Comparison of ENCODE assay signal across 8 cellular contexts in genomic region chr6:43771210-43771857, GRCh38. TPM values are rescaled to one million over a fixed set of nuclear protein-coding genes. Genes with fewer than 3 reads are reported as not detected.
A peak's percentile ranks its signal among the peaks of the same experiment; 100 is the strongest.
DNase-seq lines count a peak whose midpoint lies in the region; ATAC-seq and TF ChIP-seq lines count a peak whose summit lies in the region.

No MANE protein-coding gene starts in this region.

- intact Hi-C loops in CD4-positive, alpha-beta T cell (cut with DNase I, micrococcal nuclease): loop anchor here in 1 of 2 experiments (5.0 kb wide), 1 partner anchor 231 kb away; no protein-coding TSS in a partner anchor
- intact Hi-C loops in upper lobe of right lung (cut with DNase I): no loop called here

- TF ChIP-seq CTCF in CD4-positive, alpha-beta T cell (IDR thresholded peaks at IDR 0.05): no peak
- TF ChIP-seq CTCF in HEK293 (tag by site-specific recombination; IDR thresholded peaks at IDR 0.05) (0 out of 2 replicates have a peak, but pooled peaks have one; percentile 22), glutamatergic neuron (IDR thresholded peaks at IDR 0.05; ENCODE audit: partially characterized antibody, unreplicated experiment) (no peak), osteoblast (IDR thresholded peaks at IDR 0.05; ENCODE audit: extremely low read depth, low read depth, low read length) (no peak), upper lobe of right lung (IDR thresholded peaks at IDR 0.05) (no peak)

- H3K4me1 ChIP-seq in HEK293 (ENCODE audit: control insufficient read depth, insufficient read depth, low read length) (peaks cover 4% of the 10 kb centered on the region), osteoblast (ENCODE audit: insufficient read depth, low read length) (peaks cover 48% of the 10 kb centered on the region), upper lobe of right lung (peaks cover 34% of the 10 kb centered on the region)

- peak; percentile 24 for ATAC-seq in CD4-positive, alpha-beta T cell (ENCODE audit: poor library complexity)
- ATAC-seq in upper lobe of right lung: peak; percentile 41
- no peak for ATAC-seq in GM18868 (IDR thresholded peaks at IDR 0.05; ENCODE audit: unreplicated experiment)

- POLR2A ChIA-PET in CD4-positive, alpha-beta T cell (lab: Charles Lee): no interaction called here
- POLR2A ChIA-PET in HEK293 (lab: Yijun Ruan, JAX): interaction anchor here (0.9 to 4.5 kb wide), 19 partner anchors 11 to 311 kb away, joined by 3 to 40 read pairs (median 8); partner anchors contain the start of genes GTPBP2, POLH and XPO5

- CTCF ChIA-PET in CD4-positive, alpha-beta T cell (lab: Charles Lee): interaction anchor here (1.8 to 3.3 kb wide), 2 partner anchors 104 to 303 kb away, joined by 5 to 20 read pairs; no protein-coding TSS in a partner anchor
- CTCF ChIA-PET in HEK293 (lab: Yijun Ruan, JAX): interaction anchor here (0.6 to 4.6 kb wide), 8 partner anchors 15 to 305 kb away, joined by 3 to 189 read pairs (median 12); no protein-coding TSS in a partner anchor
- CTCF ChIA-PET in activated naive CD4-positive, alpha-beta T cell treated with anti-CD3 and anti-CD28 coated beads, Interleukin-2, amount 10 ng/mL, durations not matched to agents 7 days and 5 days (lab: Charles Lee): interaction anchor here (1.1 to 4.5 kb wide), 7 partner anchors 12 to 308 kb away, joined by 3 to 69 read pairs (median 15); no protein-coding TSS in a partner anchor

- H2AFZ ChIP-seq in osteoblast (ENCODE audit: low read length): no peak overlapping the region

- H3K4me1 Mint-ChIP-seq in CD4-positive, alpha-beta T cell (ENCODE audit: low read depth): peaks cover 29% of the 10 kb centered on the region
- peaks cover 44% of the 10 kb centered on the region for H3K4me1 Mint-ChIP-seq in activated naive CD4-positive, alpha-beta T cell treated with anti-CD3 and anti-CD28 coated beads, Interleukin-2, amount 10 ng/mL, durations not matched to agents 7 days and 5 days
- peaks cover 9% of the 10 kb centered on the region for H3K4me1 Mint-ChIP-seq in glutamatergic neuron (ENCODE audit: low read depth, unreplicated experiment)

- H3K4me3 Mint-ChIP-seq in CD4-positive, alpha-beta T cell: peak overlapping the region; percentile 38
- H3K4me3 Mint-ChIP-seq in activated naive CD4-positive, alpha-beta T cell treated with anti-CD3 and anti-CD28 coated beads, Interleukin-2, amount 10 ng/mL, durations not matched to agents 7 days and 5 days: peak overlapping the region; percentile 96
- H3K4me3 Mint-ChIP-seq in glutamatergic neuron (ENCODE audit: unreplicated experiment): no peak overlapping the region

- H3K36me3 ChIP-seq in HEK293 (ENCODE audit: control insufficient read depth in 2 of 2, insufficient read depth in 1 of 2, low read length in 2 of 2): peaks cover 0 to 16% of the 10 kb centered on the region in 2 experiments; a peak in 1 of 3 replicates
- H3K36me3 ChIP-seq in osteoblast (ENCODE audit: insufficient read depth, low read length): peaks cover 18% of the 10 kb centered on the region
- no peaks in the 10 kb centered on the region for H3K36me3 ChIP-seq in upper lobe of right lung

- peak overlapping the region; percentile 84 for H3K4me3 ChIP-seq in HEK293 (ENCODE audit: low read depth, low read length)
- H3K4me3 ChIP-seq in osteoblast (ENCODE audit: insufficient read depth, low read length): peak overlapping the region; percentile 97
- peak overlapping the region; percentile 81 for H3K4me3 ChIP-seq in upper lobe of right lung

- peaks cover 28% of the 10 kb centered on the region for H3K27me3 ChIP-seq in CD4-positive, alpha-beta T cell (ENCODE audit: control insufficient read depth, insufficient read depth, low read length)
- H3K27me3 ChIP-seq in osteoblast (ENCODE audit: insufficient read depth, low read length) (no peaks in the 10 kb centered on the region), upper lobe of right lung (no peaks in the 10 kb centered on the region)

- no peaks in the 10 kb centered on the region for H3K36me3 Mint-ChIP-seq in CD4-positive, alpha-beta T cell (ENCODE audit: low read depth)
- peaks cover 13% of the 10 kb centered on the region for H3K36me3 Mint-ChIP-seq in activated naive CD4-positive, alpha-beta T cell treated with anti-CD3 and anti-CD28 coated beads, Interleukin-2, amount 10 ng/mL, durations not matched to agents 7 days and 5 days
- H3K36me3 Mint-ChIP-seq in glutamatergic neuron (ENCODE audit: unreplicated experiment): no peaks in the 10 kb centered on the region

- DNase-seq in CD4-positive, alpha-beta T cell: peak in 9 of 10 experiments; percentile 12 to 43 (median 31)
- peak; percentile 70 for DNase-seq in RPMI8226
- DNase-seq in activated naive CD4-positive, alpha-beta T cell treated with anti-CD3 and anti-CD28 coated beads, Interleukin-2, amount 10 ng/mL, durations not matched to agents 7 days and 5 days: peak; percentile 79
- DNase-seq in glutamatergic neuron: peak; percentile 46
- peak; percentile 96 for DNase-seq in osteoblast (ENCODE audit: insufficient read length, low spot score, missing footprints)
- DNase-seq in upper lobe of right lung: peak; percentile 90

- peaks cover 63% of the 10 kb centered on the region for H3K79me2 ChIP-seq in osteoblast (ENCODE audit: insufficient read depth, low read length)

- H4K20me1 ChIP-seq in osteoblast (ENCODE audit: insufficient read depth, low read length): peaks cover 50% of the 10 kb centered on the region

- peak overlapping the region; percentile 78 for H3K4me2 ChIP-seq in osteoblast (ENCODE audit: insufficient read depth, low read length)

- no peaks in the 10 kb centered on the region for H3K9me3 ChIP-seq in CD4-positive, alpha-beta T cell (ENCODE audit: control insufficient read depth, low read length)
- H3K9me3 ChIP-seq in HEK293 (ENCODE audit: control insufficient read depth, insufficient read depth, low read depth, low read length): no peaks in the 10 kb centered on the region
- no peaks in the 10 kb centered on the region for H3K9me3 ChIP-seq in osteoblast (ENCODE audit: low read depth, low read length)
- H3K9me3 ChIP-seq in upper lobe of right lung: no peaks in the 10 kb centered on the region

- no peaks in the 10 kb centered on the region for H3K9me3 Mint-ChIP-seq in CD4-positive, alpha-beta T cell
- H3K9me3 Mint-ChIP-seq in activated naive CD4-positive, alpha-beta T cell treated with anti-CD3 and anti-CD28 coated beads, Interleukin-2, amount 10 ng/mL, durations not matched to agents 7 days and 5 days: no peaks in the 10 kb centered on the region
- H3K9me3 Mint-ChIP-seq in glutamatergic neuron (ENCODE audit: unreplicated experiment): peaks cover 6% of the 10 kb centered on the region

- peaks cover 48% of the 10 kb centered on the region for H3K27me3 Mint-ChIP-seq in CD4-positive, alpha-beta T cell
- peaks cover 20% of the 10 kb centered on the region for H3K27me3 Mint-ChIP-seq in activated naive CD4-positive, alpha-beta T cell treated with anti-CD3 and anti-CD28 coated beads, Interleukin-2, amount 10 ng/mL, durations not matched to agents 7 days and 5 days
- H3K27me3 Mint-ChIP-seq in glutamatergic neuron (ENCODE audit: unreplicated experiment): peaks cover 14% of the 10 kb centered on the region

- H3K27ac ChIP-seq in CD4-positive, alpha-beta T cell (ENCODE audit: low read depth, low read length): no peak overlapping the region
- H3K27ac ChIP-seq in HEK293 (ENCODE audit: extremely low read depth, low read depth, low read length): peak overlapping the region; percentile 82
- H3K27ac ChIP-seq in osteoblast (ENCODE audit: low read depth, low read length): peak overlapping the region; percentile 79
- peak overlapping the region; percentile 88 for H3K27ac ChIP-seq in upper lobe of right lung

- H3K27ac Mint-ChIP-seq in CD4-positive, alpha-beta T cell: no peak overlapping the region
- H3K27ac Mint-ChIP-seq in activated naive CD4-positive, alpha-beta T cell treated with anti-CD3 and anti-CD28 coated beads, Interleukin-2, amount 10 ng/mL, durations not matched to agents 7 days and 5 days: no peak overlapping the region
- no peak overlapping the region for H3K27ac Mint-ChIP-seq in glutamatergic neuron (ENCODE audit: unreplicated experiment)

TF ChIP-seq in HEK293, 187 proteins besides CTCF, POLR2A, EP300 and RAD21 (continues in another document):
- TF ChIP-seq ZSCAN30 (tag by site-specific recombination; IDR thresholded peaks at IDR 0.05) (peak; percentile 57), IKZF3 (tag by site-specific recombination; IDR thresholded peaks at IDR 0.05) (peak; percentile 33; the same call in 1 of the 2 replicates), KLF16 (tag by site-specific recombination; IDR thresholded peaks at IDR 0.05) (peak; percentile 94), GLIS2 (tag by site-specific recombination; IDR thresholded peaks at IDR 0.05) (peak; percentile 99), OSR2 (tag by site-specific recombination; IDR thresholded peaks at IDR 0.05) (peak; percentile 48; the same call in 1 of the 2 replicates), INSM2 (tag by site-specific recombination; IDR thresholded peaks at IDR 0.05) (peak; percentile 45), ZBTB20 (tag by site-specific recombination; IDR thresholded peaks at IDR 0.05) (peak; percentile 47; the same call in 1 of the 2 replicates), ZNF24 (tag by site-specific recombination; IDR thresholded peaks at IDR 0.05) (peak; percentile 51), FEZF1 (tag by site-specific recombination; IDR thresholded peaks at IDR 0.05) (peak; percentile 18; the same call in 1 of the 2 replicates), ZNF623 (tag by site-specific recombination; IDR thresholded peaks at IDR 0.05) (no peak), ZNF596 (tag by site-specific recombination; IDR thresholded peaks at IDR 0.05) (0 out of 2 replicates have a peak, but pooled peaks have one; percentile 27), ZNF629 (tag by site-specific recombination; IDR thresholded peaks at IDR 0.05) (peak; percentile 65; the same call in 1 of the 2 replicates), ZNF324 (tag by site-specific recombination; IDR thresholded peaks at IDR 0.05) (peak; percentile 32; the same call in 1 of the 2 replicates)

RNA-seq across cellular contexts. Expression of gene VEGFA, which starts 1.3 kb away (rescaled TPM):
- total RNA-seq in CD4-positive, alpha-beta T cell: 1 to 10 TPM; 3.5 to 3.7 TPM
- total RNA-seq in glutamatergic neuron (ENCODE audit: unreplicated experiment): 21.6 TPM
- total RNA-seq in osteoblast: 152 and 193 TPM in 2 replicates
- 231 TPM for total RNA-seq in upper lobe of right lung

Comparison
In these comparisons a context has a peak if more than half of its experiments do, and no peak if none do; other contexts are left out.
1. DNase-seq: peak in every context shown above with its lines; median percentile 96 in osteoblast; 90 in upper lobe of right lung; 79 in activated naive CD4-positive, alpha-beta T cell treated with anti-CD3 and anti-CD28 coated beads, Interleukin-2, amount 10 ng/mL, durations not matched to agents 7 days and 5 days; 70 in RPMI8226; 46 in glutamatergic neuron; 31 in CD4-positive, alpha-beta T cell.